Comparison of ENCODE assay signal across 8 cellular contexts in the genomic region with DNA sequence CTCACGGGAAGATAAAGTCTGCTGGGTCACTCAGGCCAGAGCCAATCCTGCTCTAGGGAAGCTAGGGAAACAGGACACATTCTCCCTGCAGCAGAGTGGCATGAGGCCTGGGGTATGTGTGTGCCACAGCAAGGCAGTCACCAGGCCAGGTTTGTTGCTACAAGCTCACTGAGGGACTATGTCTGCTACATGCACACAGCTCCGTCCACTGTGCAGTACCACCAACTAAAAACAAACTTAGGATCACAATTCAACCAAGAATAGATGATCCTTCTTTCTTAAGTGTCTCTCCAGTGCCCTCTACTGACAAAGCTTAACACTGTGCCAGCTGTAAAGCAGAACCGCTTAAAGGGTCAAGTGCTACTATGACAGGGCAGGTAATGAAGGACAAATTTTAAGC.
DNase-seq lines count a peak whose midpoint lies in the region; ATAC-seq and TF ChIP-seq lines count a peak whose summit lies in the region.

No MANE protein-coding gene starts in this region.

- ATAC-seq in GM21737 (IDR thresholded peaks at IDR 0.05; ENCODE audit: unreplicated experiment) = peak; percentile 83

- H3K4me3 ChIP-seq in LNCaP clone FGC (ENCODE audit: low read depth, low read length) = no peak overlapping the region
- no peak overlapping the region for H3K4me3 ChIP-seq in fibroblast of villous mesenchyme (ENCODE audit: low read depth, low read length)
- H3K4me3 ChIP-seq in coronary artery = no peak overlapping the region

- no peak for DNase-seq in LNCaP clone FGC (ENCODE audit: low read depth)
- peak; percentile 18 for DNase-seq in activated CD4-positive, alpha-beta T cell treated with anti-CD3 and anti-CD28 coated beads for 48 hours
- DNase-seq in fibroblast of villous mesenchyme (ENCODE audit: low read depth) = peak; percentile 37
- DNase-seq in stimulated activated naive CD4-positive, alpha-beta T cell treated with Interleukin-2 at 50 U/mL for 16 hours (lab: John Stamatoyannopoulos, UW) = peak; percentile 8
- no peak for DNase-seq in NK-92 (lab: John Stamatoyannopoulos, UW; ENCODE audit: unreplicated experiment)
- no peak for DNase-seq in coronary artery (ENCODE audit: low spot score)

- TF ChIP-seq CTCF in GM12872 (IDR thresholded peaks at IDR 0.05; ENCODE audit: insufficient read depth, low read depth, low read length) (peak; percentile 66), LNCaP clone FGC (IDR thresholded peaks at IDR 0.05; ENCODE audit: control insufficient read depth, extremely low read depth, insufficient read depth) (peak; percentile 78), fibroblast of villous mesenchyme (IDR thresholded peaks at IDR 0.05; ENCODE audit: insufficient read depth, low read depth, low read length) (peak; percentile 59), coronary artery (IDR thresholded peaks at IDR 0.05) (no peak)

- H3K27ac ChIP-seq in coronary artery = no peak overlapping the region

Comparison
In these comparisons a context has a peak if more than half of its experiments do, and no peak if none do; other contexts are left out.
1. DNase-seq: peak in activated CD4-positive, alpha-beta T cell treated with anti-CD3 and anti-CD28 coated beads for 48 hours (single experiment), fibroblast of villous mesenchyme (single experiment) and stimulated activated naive CD4-positive, alpha-beta T cell treated with Interleukin-2 at 50 U/mL for 16 hours (single experiment); none in LNCaP clone FGC (single experiment), NK-92 (single experiment) and coronary artery (single experiment).